ENCODE assay signal across 1 cellular context in genomic region chr22:35860087-35860733, GRCh38.
TF ChIP-seq lines count a peak whose summit lies in the region.

No MANE protein-coding gene starts in this region.

TF ChIP-seq in H1, 55 proteins besides CTCF, POLR2A, EP300 and RAD21 (continued from another document):
- TF ChIP-seq CTBP2 (IDR thresholded peaks at IDR 0.05; ENCODE audit: borderline replicate concordance, insufficient read depth, insufficient read length, low read length) (no peak), BCL11A (IDR thresholded peaks at IDR 0.05; ENCODE audit: low read depth in 2 of 2, low read length in 2 of 2) (no peak), POU5F1 (IDR thresholded peaks at IDR 0.05; ENCODE audit: low read depth, low read length) (no peak), CHD2 (IDR thresholded peaks at IDR 0.05; ENCODE audit: low read length) (no peak), E2F6 (IDR thresholded peaks at IDR 0.05) (no peak), SIN3A (conservative IDR thresholded peaks at IDR 0.05 in 1 of 2, IDR thresholded peaks at IDR 0.05 in 1 of 2; ENCODE audit: low read depth in 1 of 2, low read length in 2 of 2) (no peak), FOSL1 (IDR thresholded peaks at IDR 0.05; ENCODE audit: insufficient read depth, low read depth, low read length) (no peak), ASH2L (IDR thresholded peaks at IDR 0.05; ENCODE audit: low read length) (no peak), CBX8 (IDR thresholded peaks at IDR 0.05; ENCODE audit: borderline replicate concordance, low read depth, low read length) (no peak)
